In the genomic region with DNA sequence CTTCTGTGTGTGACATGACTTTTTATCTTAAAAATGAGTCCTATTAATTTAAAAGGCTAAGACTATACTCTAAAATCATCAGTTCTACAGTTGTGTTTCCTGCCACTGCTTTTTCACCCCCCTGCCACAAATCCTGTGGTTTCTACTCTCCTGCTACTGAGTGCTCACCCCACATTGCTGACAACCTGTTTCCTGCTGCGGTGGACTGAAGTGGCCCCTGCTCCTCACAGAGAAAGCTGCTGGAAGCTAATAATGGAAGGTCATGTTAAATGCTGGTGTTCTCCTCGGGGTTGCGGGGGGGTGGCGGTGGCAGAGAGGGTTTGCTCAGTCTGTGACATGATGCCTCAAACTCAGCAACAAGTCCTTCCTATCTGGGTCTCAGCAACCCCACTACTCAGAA, we compare ENCODE assay signal across 9 cellular contexts.
A peak's percentile ranks its signal among the peaks of the same experiment; 100 is the strongest.
DNase-seq lines count a peak whose midpoint lies in the region; ATAC-seq and TF ChIP-seq lines count a peak whose summit lies in the region.
"Had no signal": no experiment of that assay in that cellular context is flagged by ENCODE, and none has a peak within 500 bp of the region (broad histone marks: within the 10 kb centered on the region; RNA-seq: fewer than 3 reads in every experiment).

No MANE protein-coding gene starts in this region.

- peak; percentile 59 for ATAC-seq in GM18511 (IDR thresholded peaks at IDR 0.05; ENCODE audit: unreplicated experiment)
- ATAC-seq in GM21825 (IDR thresholded peaks at IDR 0.05; ENCODE audit: unreplicated experiment): peak; percentile 74

- peak; percentile 81 to 82 for DNase-seq in NOMO-1 (lab: John Stamatoyannopoulos, UW; ENCODE audit: unreplicated experiment in 2 of 2)
- peak; percentile 29 for DNase-seq in medulla oblongata (ENCODE audit: extremely low spot score)
- DNase-seq in NCI-H1930 (lab: John Stamatoyannopoulos, UW): no peak
- no peak for DNase-seq in GM19238 (ENCODE audit: insufficient read length, low spot score)
- no peak for DNase-seq in GM10266 (ENCODE audit: extremely low spot score)
- DNase-seq: brain microvascular endothelial cell, NCI-H2227 treated with DMSO at 0.1 percent for 48 hours had no signal

- no peak for TF ChIP-seq CTCF in GM10266 (IDR thresholded peaks at IDR 0.05; ENCODE audit: control insufficient read depth, insufficient read depth, low read depth, missing control alignments)

Comparison
In these comparisons a context has a peak if more than half of its experiments do, and no peak if none do; other contexts are left out.
1. DNase-seq: peak in NOMO-1 (2 of 2) and medulla oblongata (single experiment); none in NCI-H1930 (0 of 2), GM19238 (single experiment) and GM10266 (single experiment).